11 cellular contexts compared by ENCODE assay signal in the genomic region with DNA sequence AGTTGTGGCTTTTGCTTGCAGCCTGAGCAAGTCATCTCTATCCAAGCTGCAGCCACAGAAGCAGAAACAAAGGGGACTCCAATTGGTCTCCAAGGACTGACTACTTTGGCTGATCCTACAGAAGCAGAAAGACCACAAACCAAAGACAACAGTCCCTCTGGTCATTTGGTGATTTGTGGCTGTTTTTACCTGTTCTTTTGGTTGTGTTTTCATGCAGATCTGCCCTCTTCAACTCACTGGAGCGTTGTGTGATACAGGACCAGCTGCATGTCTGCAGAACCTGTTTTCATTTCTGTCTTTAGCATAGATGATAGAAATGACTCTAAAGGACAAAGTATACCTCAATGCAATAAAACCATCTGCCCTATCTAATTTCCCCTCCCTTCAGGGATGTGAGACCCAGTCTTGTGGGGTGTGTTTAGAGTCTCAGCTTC. TPM values are rescaled to one million over a fixed set of nuclear protein-coding genes. Genes with fewer than 3 reads are reported as not detected.
DNase-seq lines count a peak whose midpoint lies in the region; ATAC-seq and TF ChIP-seq lines count a peak whose summit lies in the region.
"Had no signal": no experiment of that assay in that cellular context is flagged by ENCODE, and none has a peak within 500 bp of the region (broad histone marks: within the 10 kb centered on the region; RNA-seq: fewer than 3 reads in every experiment).

No MANE protein-coding gene starts in this region.

- TF ChIP-seq CTCF in activated B cell treated with CpG ODN at 0.5 μM for 24 hours (IDR thresholded peaks at IDR 0.05), result no peak
- TF ChIP-seq CTCF in CD4-positive, alpha-beta T cell (IDR thresholded peaks at IDR 0.05), result no peak
- TF ChIP-seq CTCF in activated CD8-positive, alpha-beta T cell treated with anti-CD3 and anti-CD28 coated beads for 36 hours (IDR thresholded peaks at IDR 0.05), result no peak

- peaks cover 45% of the 10 kb centered on the region for H3K27me3 Mint-ChIP-seq in activated B cell treated with CpG ODN at 0.5 μM for 24 hours
- H3K27me3 Mint-ChIP-seq in CD4-positive, alpha-beta T cell, result peaks cover 16% of the 10 kb centered on the region
- peaks cover 6% of the 10 kb centered on the region for H3K27me3 Mint-ChIP-seq in activated CD8-positive, alpha-beta T cell treated with anti-CD3 and anti-CD28 coated beads for 36 hours
- peaks cover 7% of the 10 kb centered on the region for H3K27me3 Mint-ChIP-seq in activated CD8-positive, alpha-beta T cell treated with anti-CD3 and anti-CD28 coated beads, Interleukin-2, amount 10 ng/mL, durations not matched to agents 7 days and 5 days (ENCODE audit: low read depth)

- no peak overlapping the region for H3K27ac ChIP-seq in CD4-positive, alpha-beta T cell (ENCODE audit: low read depth, low read length)

- intact Hi-C loops in activated B cell treated with CpG ODN at 0.5 μM for 24 hours (cut with micrococcal nuclease), result no loop called here
- intact Hi-C loops in CD4-positive, alpha-beta T cell (cut with DNase I, micrococcal nuclease), result no loop called here
- intact Hi-C loops in activated CD8-positive, alpha-beta T cell treated with anti-CD3 and anti-CD28 coated beads for 36 hours (cut with micrococcal nuclease), result no loop called here

- peak; percentile 56 for ATAC-seq in GM18499 (IDR thresholded peaks at IDR 0.05; ENCODE audit: insufficient read depth, unreplicated experiment)
- ATAC-seq in GM19455 (IDR thresholded peaks at IDR 0.05; ENCODE audit: unreplicated experiment), result peak; percentile 69
- ATAC-seq in HG02970 (IDR thresholded peaks at IDR 0.05; ENCODE audit: low FRiP score, unreplicated experiment), result peak; percentile 66
- ATAC-seq in activated B cell treated with CpG ODN at 0.5 μM for 24 hours (ENCODE audit: low read depth), result peak; percentile 35
- ATAC-seq in CD4-positive, alpha-beta T cell (ENCODE audit: poor library complexity), result no peak
- ATAC-seq in activated CD8-positive, alpha-beta T cell treated with anti-CD3 and anti-CD28 coated beads for 36 hours, result no peak
- no peak for ATAC-seq in activated CD8-positive, alpha-beta T cell treated with anti-CD3 and anti-CD28 coated beads, Interleukin-2, amount 10 ng/mL, durations not matched to agents 7 days and 5 days
- ATAC-seq: activated CD4-positive, alpha-beta T cell treated with anti-CD3 and anti-CD28 coated beads for 36 hours had no signal

- no peaks in the 10 kb centered on the region for H3K9me3 ChIP-seq in CD4-positive, alpha-beta T cell (ENCODE audit: control insufficient read depth, low read length)

- H3K27ac Mint-ChIP-seq in activated B cell treated with CpG ODN at 0.5 μM for 24 hours, result no peak overlapping the region
- no peak overlapping the region for H3K27ac Mint-ChIP-seq in CD4-positive, alpha-beta T cell
- no peak overlapping the region for H3K27ac Mint-ChIP-seq in activated CD8-positive, alpha-beta T cell treated with anti-CD3 and anti-CD28 coated beads for 36 hours
- no peak overlapping the region for H3K27ac Mint-ChIP-seq in activated CD8-positive, alpha-beta T cell treated with anti-CD3 and anti-CD28 coated beads, Interleukin-2, amount 10 ng/mL, durations not matched to agents 7 days and 5 days
- H3K27ac Mint-ChIP-seq: activated CD4-positive, alpha-beta T cell treated with anti-CD3 and anti-CD28 coated beads for 36 hours; H9 had no signal

- POLR2A ChIA-PET in activated B cell treated with CpG ODN at 0.5 μM for 24 hours (lab: Charles Lee), result no interaction called here
- POLR2A ChIA-PET in CD4-positive, alpha-beta T cell (lab: Charles Lee), result interaction anchor here (0.6 kb wide), 1 partner anchor 96 kb away, joined by 3 read pairs; no protein-coding TSS in a partner anchor
- POLR2A ChIA-PET in activated CD8-positive, alpha-beta T cell treated with anti-CD3 and anti-CD28 coated beads for 36 hours (lab: Charles Lee), result interaction anchor here (0.6 kb wide), 1 partner anchor 311 kb away, joined by 4 read pairs; no protein-coding TSS in a partner anchor
- POLR2A ChIA-PET in activated CD8-positive, alpha-beta T cell treated with anti-CD3 and anti-CD28 coated beads, Interleukin-2, amount 10 ng/mL, durations not matched to agents 7 days and 5 days (lab: Charles Lee), result no interaction called here

- peaks cover 8% of the 10 kb centered on the region for H3K4me1 Mint-ChIP-seq in activated B cell treated with CpG ODN at 0.5 μM for 24 hours
- H3K4me1 Mint-ChIP-seq in CD4-positive, alpha-beta T cell (ENCODE audit: low read depth), result no peaks in the 10 kb centered on the region
- H3K4me1 Mint-ChIP-seq in activated CD8-positive, alpha-beta T cell treated with anti-CD3 and anti-CD28 coated beads for 36 hours (ENCODE audit: low read depth), result no peaks in the 10 kb centered on the region
- no peaks in the 10 kb centered on the region for H3K4me1 Mint-ChIP-seq in activated CD8-positive, alpha-beta T cell treated with anti-CD3 and anti-CD28 coated beads, Interleukin-2, amount 10 ng/mL, durations not matched to agents 7 days and 5 days (ENCODE audit: low read depth)

- no peaks in the 10 kb centered on the region for H3K27me3 ChIP-seq in CD4-positive, alpha-beta T cell (ENCODE audit: control insufficient read depth, insufficient read depth, low read length)

- H3K36me3 Mint-ChIP-seq in activated B cell treated with CpG ODN at 0.5 μM for 24 hours (ENCODE audit: low read depth), result no peaks in the 10 kb centered on the region
- H3K36me3 Mint-ChIP-seq in CD4-positive, alpha-beta T cell (ENCODE audit: low read depth), result no peaks in the 10 kb centered on the region
- no peaks in the 10 kb centered on the region for H3K36me3 Mint-ChIP-seq in activated CD8-positive, alpha-beta T cell treated with anti-CD3 and anti-CD28 coated beads for 36 hours (ENCODE audit: low read depth)
- H3K36me3 Mint-ChIP-seq in activated CD8-positive, alpha-beta T cell treated with anti-CD3 and anti-CD28 coated beads, Interleukin-2, amount 10 ng/mL, durations not matched to agents 7 days and 5 days (ENCODE audit: low read depth), result no peaks in the 10 kb centered on the region

- H3K9me3 Mint-ChIP-seq in activated B cell treated with CpG ODN at 0.5 μM for 24 hours, result no peaks in the 10 kb centered on the region
- no peaks in the 10 kb centered on the region for H3K9me3 Mint-ChIP-seq in CD4-positive, alpha-beta T cell
- no peaks in the 10 kb centered on the region for H3K9me3 Mint-ChIP-seq in activated CD8-positive, alpha-beta T cell treated with anti-CD3 and anti-CD28 coated beads for 36 hours
- no peaks in the 10 kb centered on the region for H3K9me3 Mint-ChIP-seq in activated CD8-positive, alpha-beta T cell treated with anti-CD3 and anti-CD28 coated beads, Interleukin-2, amount 10 ng/mL, durations not matched to agents 7 days and 5 days (ENCODE audit: insufficient read depth)
- H3K9me3 Mint-ChIP-seq: H9 had no signal

- no peak for DNase-seq in activated B cell treated with CpG ODN at 0.5 μM for 24 hours
- DNase-seq in CD4-positive, alpha-beta T cell, result no peak
- no peak for DNase-seq in activated CD8-positive, alpha-beta T cell treated with anti-CD3 and anti-CD28 coated beads for 36 hours
- no peak for DNase-seq in activated CD8-positive, alpha-beta T cell treated with anti-CD3 and anti-CD28 coated beads, Interleukin-2, amount 10 ng/mL, durations not matched to agents 7 days and 5 days
- no peak for DNase-seq in A172 (ENCODE audit: low spot score)
- DNase-seq: activated CD4-positive, alpha-beta T cell treated with anti-CD3 and anti-CD28 coated beads for 36 hours; H9 had no signal

- no peak overlapping the region for H3K4me3 Mint-ChIP-seq in activated B cell treated with CpG ODN at 0.5 μM for 24 hours
- no peak overlapping the region for H3K4me3 Mint-ChIP-seq in CD4-positive, alpha-beta T cell
- no peak overlapping the region for H3K4me3 Mint-ChIP-seq in activated CD8-positive, alpha-beta T cell treated with anti-CD3 and anti-CD28 coated beads for 36 hours
- H3K4me3 Mint-ChIP-seq in activated CD8-positive, alpha-beta T cell treated with anti-CD3 and anti-CD28 coated beads, Interleukin-2, amount 10 ng/mL, durations not matched to agents 7 days and 5 days, result no peak overlapping the region
- H3K4me3 Mint-ChIP-seq: activated CD4-positive, alpha-beta T cell treated with anti-CD3 and anti-CD28 coated beads for 36 hours; H9 had no signal

- CTCF ChIA-PET in activated B cell treated with CpG ODN at 0.5 μM for 24 hours (lab: Charles Lee), result no interaction called here
- CTCF ChIA-PET in CD4-positive, alpha-beta T cell (lab: Charles Lee), result no interaction called here
- CTCF ChIA-PET in activated CD8-positive, alpha-beta T cell treated with anti-CD3 and anti-CD28 coated beads for 36 hours (lab: Charles Lee), result no interaction called here
- CTCF ChIA-PET in activated CD8-positive, alpha-beta T cell treated with anti-CD3 and anti-CD28 coated beads, Interleukin-2, amount 10 ng/mL, durations not matched to agents 7 days and 5 days (lab: Charles Lee), result no interaction called here

RNA-seq across cellular contexts. Expression of a gene that starts 48.8 kb away (rescaled TPM):
- not detected in 2 replicates for total RNA-seq in activated B cell treated with CpG ODN at 0.5 μM for 24 hours
- not detected for total RNA-seq in CD4-positive, alpha-beta T cell
- total RNA-seq in activated CD8-positive, alpha-beta T cell treated with anti-CD3 and anti-CD28 coated beads for 36 hours, result not detected
- total RNA-seq in activated CD8-positive, alpha-beta T cell treated with anti-CD3 and anti-CD28 coated beads, Interleukin-2, amount 10 ng/mL, durations not matched to agents 7 days and 5 days, result not detected
- not detected in 2 replicates for total RNA-seq in A172 (2014; rRNA removed; shearing (Covaris generic))
- total RNA-seq: activated CD4-positive, alpha-beta T cell treated with anti-CD3 and anti-CD28 coated beads for 36 hours; kidney epithelial cell had no signal

Comparison
In these comparisons a context has a peak if more than half of its experiments do, and no peak if none do; other contexts are left out.
1. POLR2A ChIA-PET loops: an anchor here in CD4-positive, alpha-beta T cell (0.6 kb wide) and activated CD8-positive, alpha-beta T cell treated with anti-CD3 and anti-CD28 coated beads for 36 hours (0.6 kb wide); none called in activated B cell treated with CpG ODN at 0.5 μM for 24 hours and activated CD8-positive, alpha-beta T cell treated with anti-CD3 and anti-CD28 coated beads, Interleukin-2, amount 10 ng/mL, durations not matched to agents 7 days and 5 days.
2. ATAC-seq: peak in GM18499 (single experiment), GM19455 (single experiment), HG02970 (single experiment) and activated B cell treated with CpG ODN at 0.5 μM for 24 hours (single experiment); none in CD4-positive, alpha-beta T cell (single experiment), activated CD8-positive, alpha-beta T cell treated with anti-CD3 and anti-CD28 coated beads for 36 hours (single experiment) and activated CD8-positive, alpha-beta T cell treated with anti-CD3 and anti-CD28 coated beads, Interleukin-2, amount 10 ng/mL, durations not matched to agents 7 days and 5 days (single experiment).